35 cellular contexts compared by ENCODE assay signal in the genomic region with DNA sequence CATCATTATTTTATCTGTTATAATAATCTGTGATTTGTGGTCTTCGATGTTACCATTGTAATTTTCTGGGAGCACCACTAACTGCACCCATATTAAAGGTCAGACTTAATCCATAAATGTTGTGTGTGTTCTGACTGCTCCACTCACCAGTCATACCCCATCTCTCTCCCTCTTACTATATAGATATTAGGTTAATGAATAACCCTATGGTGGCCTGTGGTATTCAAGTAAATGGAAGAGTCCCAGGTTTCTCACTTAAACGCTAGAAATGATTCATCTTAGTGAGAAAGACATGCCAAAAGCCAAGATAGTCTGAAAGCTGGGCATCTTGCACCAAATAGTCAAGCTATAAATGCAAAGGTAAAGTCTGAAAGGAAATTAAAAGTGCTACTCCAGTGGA.
"Had no signal": no experiment of that assay in that cellular context is flagged by ENCODE, and none has a peak within 500 bp of the region (broad histone marks: within the 10 kb centered on the region; RNA-seq: fewer than 3 reads in every experiment).

No MANE protein-coding gene starts in this region.

- H3K27ac ChIP-seq: PC-9, WERI-Rb-1 had no signal

- DNase-seq: activated CD4-positive, alpha-beta memory T cell treated with anti-CD3 and anti-CD28 coated beads, Interleukin-2, amount 10 ng/mL, durations not matched to agents 7 days and 5 days; activated CD4-positive, alpha-beta T cell treated with anti-CD3 and anti-CD28 coated beads for 1 hour; activated CD4-positive, alpha-beta T cell treated with anti-CD3 and anti-CD28 coated beads for 48 hours; activated CD4-positive, CD25-positive, alpha-beta regulatory T cell; activated CD8-positive, alpha-beta memory T cell treated with anti-CD3 and anti-CD28 coated beads for 24 hours; activated CD8-positive, alpha-beta memory T cell treated with anti-CD3 and anti-CD28 coated beads, Interleukin-2, amount 10 ng/mL, durations not matched to agents 7 days and 5 days; activated CD8-positive, alpha-beta memory T cell treated with anti-CD3 and anti-CD28 coated beads, Interleukin-2, amount 50 U/mL, for 48 hours; activated effector memory CD4-positive, alpha-beta T cell treated with Interleukin-2 at 50 U/mL for 16 hours; activated naive CD4-positive, alpha-beta T cell treated with anti-CD3 and anti-CD28 coated beads, Interleukin-2, amount 10 ng/mL, durations not matched to agents 7 days and 5 days; activated naive CD8-positive, alpha-beta T cell treated with anti-CD3 and anti-CD28 coated beads, Interleukin-2, amount 50 U/mL, for 24 hours; activated T-cell treated with anti-CD3 and anti-CD28 coated beads, Interleukin-2, amount 50 U/mL, for 48 hours; anterior cingulate cortex; caudate nucleus; Kasumi-1; KG1; MG63; MV-4-11; NCI-H1092; NCI-H1417; NCI-H146; NCI-H187; NCI-H2029 treated with DMSO at 0.1 percent for 48 hours; NCI-H2107; NCI-H2171; NCI-H510A; NCI-H526; NCI-H748 treated with DMSO at 0.1 percent for 48 hours; NK-92 treated with Interleukin-12 subunit alpha and Interleukin-12 subunit beta, amount 100 ng/mL, for 24 hours; PC-9; Right ventricle myocardium superior; SW 1271; T-helper 1 cell; T-helper 2 cell; T-helper 9 cell; WERI-Rb-1 had no signal
